ENCODE assay signal across 1 cellular context in genomic region chr4:67545199-67545995, GRCh38.
A peak's percentile ranks its signal among the peaks of the same experiment; 100 is the strongest.
TF ChIP-seq lines count a peak whose summit lies in the region.

Gene CENPC (minus strand): TSS chr4:67545503. CDS start chr4:67545355, 148 bp downstream.

TF ChIP-seq in HepG2, 621 proteins besides CTCF, POLR2A, EP300 and RAD21 (continued from another document and continues in another):
- peak; percentile 91 for TF ChIP-seq UBTF (CRISPR knock-in tag; IDR thresholded peaks at IDR 0.05)
- TF ChIP-seq RORA (CRISPR knock-in tag; IDR thresholded peaks at IDR 0.05): no peak
- no peak for TF ChIP-seq NFKBIZ (CRISPR knock-in tag; IDR thresholded peaks at IDR 0.05)
- TF ChIP-seq ZNF639 (CRISPR knock-in tag; conservative IDR thresholded peaks at IDR 0.05): no peak
- no peak for TF ChIP-seq HINFP (CRISPR knock-in tag; IDR thresholded peaks at IDR 0.05; ENCODE audit: low read depth)
- no peak for TF ChIP-seq PAF1 (CRISPR knock-in tag; IDR thresholded peaks at IDR 0.05)
- no peak for TF ChIP-seq MTF1 (CRISPR knock-in tag; IDR thresholded peaks at IDR 0.05)
- TF ChIP-seq ZNF44 (CRISPR knock-in tag; IDR thresholded peaks at IDR 0.05): no peak
- TF ChIP-seq ZNF563 (CRISPR knock-in tag; IDR thresholded peaks at IDR 0.05): peak; percentile 36; the same call in 1 of the 2 replicates
- TF ChIP-seq GMEB1 (CRISPR knock-in tag; IDR thresholded peaks at IDR 0.05; ENCODE audit: borderline replicate concordance): peak; percentile 38; the same call in 1 of the 2 replicates
- TF ChIP-seq TCF12 (IDR thresholded peaks at IDR 0.05): no peak
- TF ChIP-seq TCF12 (CRISPR knock-in tag; IDR thresholded peaks at IDR 0.05): no peak
- TF ChIP-seq RBM22 (optimal IDR thresholded peaks at IDR 0.05; ENCODE audit: low read length): no peak
- TF ChIP-seq SKI (IDR thresholded peaks at IDR 0.05; ENCODE audit: partially characterized antibody): no peak
- TF ChIP-seq ARID4A (CRISPR knock-in tag; IDR thresholded peaks at IDR 0.05; ENCODE audit: borderline replicate concordance): peak; percentile 94
- peak; percentile 42; the same call in 1 of the 2 replicates for TF ChIP-seq GFI1 (CRISPR knock-in tag; IDR thresholded peaks at IDR 0.05; ENCODE audit: borderline replicate concordance)
- TF ChIP-seq TRIM24 (CRISPR knock-in tag; IDR thresholded peaks at IDR 0.05): no peak
- TF ChIP-seq GRHL1 (CRISPR knock-in tag; conservative IDR thresholded peaks at IDR 0.05): no peak
- TF ChIP-seq ZNF431 (CRISPR knock-in tag; IDR thresholded peaks at IDR 0.05; ENCODE audit: borderline replicate concordance, low read depth): peak; percentile 75; the same call in 1 of the 2 replicates
- 0 out of 2 replicates have a peak, but pooled peaks have one; percentile 17 for TF ChIP-seq BCL6 (CRISPR knock-in tag; IDR thresholded peaks at IDR 0.05)
- 0 out of 2 replicates have a peak, but pooled peaks have one; percentile 41 for TF ChIP-seq NAIF1 (CRISPR knock-in tag; IDR thresholded peaks at IDR 0.05; ENCODE audit: borderline replicate concordance)
- no peak for TF ChIP-seq ZNF20 (CRISPR knock-in tag; IDR thresholded peaks at IDR 0.05)
- TF ChIP-seq HNRNPUL1 (IDR thresholded peaks at IDR 0.05; ENCODE audit: low read depth, low read length): no peak
- no peak for TF ChIP-seq ZNF160 (CRISPR knock-in tag; IDR thresholded peaks at IDR 0.05)
- no peak for TF ChIP-seq NFIC (IDR thresholded peaks at IDR 0.05; ENCODE audit: low read length)
- no peak for TF ChIP-seq HIC2 (CRISPR knock-in tag; IDR thresholded peaks at IDR 0.05; ENCODE audit: low read depth)
- TF ChIP-seq ZNF24 (IDR thresholded peaks at IDR 0.05): no peak
- no peak for TF ChIP-seq RCOR2 (CRISPR knock-in tag; IDR thresholded peaks at IDR 0.05)
- TF ChIP-seq HMGA1 (CRISPR knock-in tag; conservative IDR thresholded peaks at IDR 0.05): no peak
- no peak for TF ChIP-seq NCOA5 (CRISPR knock-in tag; IDR thresholded peaks at IDR 0.05)
- TF ChIP-seq ATF6 (CRISPR knock-in tag; conservative IDR thresholded peaks at IDR 0.05): no peak
- no peak for TF ChIP-seq ZNF691 (CRISPR knock-in tag; IDR thresholded peaks at IDR 0.05; ENCODE audit: borderline replicate concordance, low read depth)
- TF ChIP-seq THAP11 (CRISPR knock-in tag; IDR thresholded peaks at IDR 0.05): peak; percentile 69; the same call in 1 of the 2 replicates
- TF ChIP-seq MBNL3 (CRISPR knock-in tag; conservative IDR thresholded peaks at IDR 0.05): no peak
- no peak for TF ChIP-seq MAF1 (CRISPR knock-in tag; IDR thresholded peaks at IDR 0.05; ENCODE audit: borderline replicate concordance)
- no peak for TF ChIP-seq ZNF260 (CRISPR knock-in tag; IDR thresholded peaks at IDR 0.05; ENCODE audit: borderline replicate concordance, low read depth)
- no peak for TF ChIP-seq ZNF761 (CRISPR knock-in tag; conservative IDR thresholded peaks at IDR 0.05)
- TF ChIP-seq SYNCRIP (IDR thresholded peaks at IDR 0.05; ENCODE audit: insufficient read depth, low read depth, low read length): no peak
- TF ChIP-seq SAP130 (CRISPR knock-in tag; IDR thresholded peaks at IDR 0.05; ENCODE audit: low read depth): peak; percentile 94
- no peak for TF ChIP-seq ZNF850 (CRISPR knock-in tag; conservative IDR thresholded peaks at IDR 0.05)
- no peak for TF ChIP-seq ZNF383 (CRISPR knock-in tag; IDR thresholded peaks at IDR 0.05; ENCODE audit: borderline replicate concordance)
- no peak for TF ChIP-seq ZBTB4 (CRISPR knock-in tag; IDR thresholded peaks at IDR 0.05; ENCODE audit: borderline replicate concordance)
